ENCODE assay signal across 8 cellular contexts in the genomic region with DNA sequence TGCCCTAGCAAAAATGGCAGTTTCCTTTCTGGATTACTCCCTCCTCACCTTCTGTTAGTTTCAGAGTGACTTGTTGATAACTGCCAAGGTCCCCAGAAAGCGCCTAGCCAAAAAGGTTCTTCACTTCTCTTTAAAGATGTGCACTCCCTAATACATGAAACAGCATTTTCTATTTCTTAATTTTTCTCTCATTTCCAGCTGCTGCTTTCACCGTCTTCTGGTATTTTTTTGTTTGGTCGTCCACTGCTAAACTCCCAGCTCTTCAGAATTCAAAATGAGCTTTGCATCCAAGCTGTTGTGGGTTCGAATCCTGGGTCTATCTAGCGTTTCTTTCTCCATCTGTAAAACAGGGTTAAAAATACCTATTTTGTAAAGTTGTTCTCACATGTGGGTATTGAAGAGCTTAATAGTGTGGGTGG. TPM values are rescaled to one million over a fixed set of nuclear protein-coding genes. Genes with fewer than 3 reads are reported as not detected.
DNase-seq lines count a peak whose midpoint lies in the region; ATAC-seq, FAIRE-seq and TF ChIP-seq lines count a peak whose summit lies in the region.

No MANE protein-coding gene starts in this region.

- H3K27me3 Mint-ChIP-seq in activated naive CD4-positive, alpha-beta T cell treated with anti-CD3 and anti-CD28 coated beads, Interleukin-2, amount 10 ng/mL, durations not matched to agents 7 days and 5 days = no peaks in the 10 kb centered on the region

- TF ChIP-seq RAD21 in GM12878 (IDR thresholded peaks at IDR 0.05; ENCODE audit: insufficient read depth, low read depth, low read length) = no peak

- no peak for TF ChIP-seq POLR2A in GM12878 (IDR thresholded peaks at IDR 0.05; ENCODE audit: low read depth, low read length)
- no peak for TF ChIP-seq POLR2A in transverse colon (IDR thresholded peaks at IDR 0.05)

- no peaks in the 10 kb centered on the region for H3K9me3 Mint-ChIP-seq in activated naive CD4-positive, alpha-beta T cell treated with anti-CD3 and anti-CD28 coated beads, Interleukin-2, amount 10 ng/mL, durations not matched to agents 7 days and 5 days

- peak overlapping the region; percentile 73 for H3K4me2 ChIP-seq in GM12878 (ENCODE audit: control insufficient read depth, insufficient read depth)

- TF ChIP-seq EP300 in GM12878 (IDR thresholded peaks at IDR 0.05; ENCODE audit: borderline replicate concordance in 1 of 2, control insufficient read depth in 1 of 2, low read depth in 2 of 2, low read length in 2 of 2) (no peak), transverse colon (IDR thresholded peaks at IDR 0.05; ENCODE audit: low read depth) (no peak)

- FAIRE-seq in GM12878 (lab: Jason Lieb, UNC) = no peak

- in situ Hi-C loops in GM12878 (cut with MboI) (no loop called here), transverse colon (cut with MboI; ENCODE audit: low pct_ligation_motif_present in 1 of 4, low pct_unique_long_range_greater_than_20kb in 1 of 4, low sequenced_read_pairs in 3 of 4) (loop anchor here in 1 of 4 donors (25.0 kb wide), 1 partner anchor 331 kb away; a partner anchor contains a TSS)

- SMC1A ChIA-PET in GM12878 (lab: Charles Lee; ENCODE audit: uncharacterized antibody, unreplicated experiment) = interaction anchor here (0.8 to 3.6 kb wide), 16 partner anchors 9 to 801 kb away, joined by 3 to 27 read pairs (median 4); no protein-coding TSS in a partner anchor

- POLR2A ChIA-PET in GM12878 (lab: Charles Lee) = interaction anchor here (0.6 to 3.6 kb wide), 17 partner anchors 11 to 801 kb away, joined by 3 to 23 read pairs (median 4); a partner anchor contains a TSS

- CTCF ChIA-PET in activated naive CD4-positive, alpha-beta T cell treated with anti-CD3 and anti-CD28 coated beads, Interleukin-2, amount 10 ng/mL, durations not matched to agents 7 days and 5 days (lab: Charles Lee) = interaction anchor here (2.2 to 2.6 kb wide), 3 partner anchors 7 to 22 kb away, joined by 9 to 23 read pairs (median 14); a partner anchor contains a TSS
- CTCF ChIA-PET in GM12878 (lab: Yijun Ruan, JAX) = interaction anchor here (0.8 to 2.8 kb wide), 9 partner anchors 22 to 381 kb away, joined by 3 to 32 read pairs (median 4); no protein-coding TSS in a partner anchor

- ATAC-seq in GM12878 (no peak), lung (ENCODE audit: insufficient read depth, low FRiP score) (no peak), GM21786 (IDR thresholded peaks at IDR 0.05; ENCODE audit: unreplicated experiment) (no peak), GM21528 (IDR thresholded peaks at IDR 0.05; ENCODE audit: low FRiP score, unreplicated experiment) (no peak), HG03342 (IDR thresholded peaks at IDR 0.05; ENCODE audit: unreplicated experiment) (no peak)

- H3K4me1 Mint-ChIP-seq in activated naive CD4-positive, alpha-beta T cell treated with anti-CD3 and anti-CD28 coated beads, Interleukin-2, amount 10 ng/mL, durations not matched to agents 7 days and 5 days = peaks cover 54% of the 10 kb centered on the region

- H2AFZ ChIP-seq in GM12878 (ENCODE audit: control insufficient read depth, low read depth, low read length) = peak overlapping the region; percentile 69

- H3K27ac Mint-ChIP-seq in activated naive CD4-positive, alpha-beta T cell treated with anti-CD3 and anti-CD28 coated beads, Interleukin-2, amount 10 ng/mL, durations not matched to agents 7 days and 5 days = peak overlapping the region; percentile 97

- no peaks in the 10 kb centered on the region for H3K27me3 ChIP-seq in GM12878 (replicated peaks in 1 of 2; ENCODE audit: control insufficient read depth in 2 of 2, insufficient read depth in 2 of 2, low read length in 1 of 2)
- H3K27me3 ChIP-seq in lung (ENCODE audit: control insufficient read depth, insufficient read depth) = no peaks in the 10 kb centered on the region
- no peaks in the 10 kb centered on the region for H3K27me3 ChIP-seq in transverse colon

- H3K4me3 ChIP-seq in GM12878 (peak overlapping the region; percentile 60), lung (no peak overlapping the region), transverse colon (peak overlapping the region in 3 of 4 donors; percentile 78 to 90 (median 85))

- WGBS in GM12878 (ENCODE audit: insufficient coverage, insufficient replicate concordance, low lambda C conversion rate, missing lambda C conversion rate) = 0% methylated on average over 5 of the region's 5 CpGs
- 34 to 41% methylated on average over 5 of the region's 5 CpGs for WGBS in lung, 2 donors
- 20 to 33% methylated on average over 5 of the region's 5 CpGs for WGBS in transverse colon (ENCODE audit: low coverage in 1 of 2), 2 donors

- peak overlapping the region; percentile 90 for H3K4me3 Mint-ChIP-seq in activated naive CD4-positive, alpha-beta T cell treated with anti-CD3 and anti-CD28 coated beads, Interleukin-2, amount 10 ng/mL, durations not matched to agents 7 days and 5 days

- BruUV-seq in GM12878 (replicated peaks; lab: Mats Ljungman, UMichigan) = TSS peak; percentile 96

- no peaks in the 10 kb centered on the region for H3K4me1 ChIP-seq in GM12878 (ENCODE audit: control insufficient read depth, insufficient read depth, low read length)
- H3K4me1 ChIP-seq in lung (ENCODE audit: control insufficient read depth in 2 of 2, insufficient read depth in 2 of 2, low read length in 2 of 2) = peaks cover 0 to 10% of the 10 kb centered on the region in 2 donors
- peaks cover 0 to 32% (median 21%) of the 10 kb centered on the region in 4 donors for H3K4me1 ChIP-seq in transverse colon

- H3K36me3 ChIP-seq in GM12878 (ENCODE audit: control insufficient read depth in 2 of 2, insufficient read depth in 2 of 2, low read length in 1 of 2) (no peaks in the 10 kb centered on the region), lung (ENCODE audit: control insufficient read depth in 2 of 2, insufficient read depth in 2 of 2, low read length in 2 of 2) (no peaks in the 10 kb centered on the region), transverse colon (no peaks in the 10 kb centered on the region)

- peaks cover 34% of the 10 kb centered on the region for H3K79me2 ChIP-seq in GM12878 (ENCODE audit: control insufficient read depth, insufficient read depth, low read length)

- RAD21 ChIA-PET in GM12878 (lab: Charles Lee; ENCODE audit: unreplicated experiment) = interaction anchor here (0.6 to 4.0 kb wide), 16 partner anchors 11 to 380 kb away, joined by 3 to 29 read pairs (median 8); a partner anchor contains a TSS

- TF ChIP-seq CTCF in GM12878 (IDR thresholded peaks at IDR 0.05 in 2 of 3, conservative IDR thresholded peaks at IDR 0.05 in 1 of 3; ENCODE audit: control insufficient read depth in 2 of 3, extremely low read depth in 1 of 3, insufficient read depth in 1 of 3, low read depth in 3 of 3, low read length in 3 of 3) = no peak
- no peak for TF ChIP-seq CTCF in lung (IDR thresholded peaks at IDR 0.05; ENCODE audit: control extremely low read depth, extremely low read depth)
- no peak for TF ChIP-seq CTCF in transverse colon (IDR thresholded peaks at IDR 0.05)

- peaks cover 9% of the 10 kb centered on the region for H3K36me3 Mint-ChIP-seq in activated naive CD4-positive, alpha-beta T cell treated with anti-CD3 and anti-CD28 coated beads, Interleukin-2, amount 10 ng/mL, durations not matched to agents 7 days and 5 days

- H3K9ac ChIP-seq in GM12878 (ENCODE audit: control insufficient read depth, insufficient read depth, low read length) = peak overlapping the region; percentile 95

- intact Hi-C loops in GM12878 (cut with micrococcal nuclease; ENCODE audit: unreplicated experiment) = loop anchor here (5.0 kb wide), 2 partner anchors 341 to 361 kb away; a partner anchor contains a TSS
- intact Hi-C loops in transverse colon (cut with DNase I; ENCODE audit: low total_unique reads) = no loop called here

- DNase-seq in activated naive CD4-positive, alpha-beta T cell treated with anti-CD3 and anti-CD28 coated beads, Interleukin-2, amount 10 ng/mL, durations not matched to agents 7 days and 5 days = no peak
- no peak for DNase-seq in activated naive CD4-positive, alpha-beta T cell treated with anti-CD3 and anti-CD28 coated beads, Interleukin-2, amount 50 U/mL, for 16 hours
- DNase-seq in GM12878 (ENCODE audit: low read depth, low spot score) (no peak), lung (ENCODE audit: low spot score) (no peak), transverse colon (no peak)

- no peaks in the 10 kb centered on the region for H4K20me1 ChIP-seq in GM12878 (ENCODE audit: control insufficient read depth, insufficient read depth)

- H3K9me3 ChIP-seq in GM12878 (replicated peaks; ENCODE audit: control insufficient read depth, insufficient read depth, low read length) (no peaks in the 10 kb centered on the region), lung (ENCODE audit: control insufficient read depth in 2 of 2, insufficient read depth in 1 of 2, low read length in 1 of 2) (no peaks in the 10 kb centered on the region), transverse colon (no peaks in the 10 kb centered on the region)

- H3K27ac ChIP-seq in GM12878 (ENCODE audit: control insufficient read depth, insufficient read depth) = peak overlapping the region; percentile 97
- H3K27ac ChIP-seq in lung (ENCODE audit: low read depth in 1 of 2, low read length in 1 of 2) = peak overlapping the region; percentile 82 to 96
- H3K27ac ChIP-seq in transverse colon = peak overlapping the region; percentile 98 to 99 (median 98)

RNA-seq across cellular contexts. Expression of a gene that starts 0.4 kb away (rescaled TPM):
- 33.5 and 38.5 TPM in 2 replicates for total RNA-seq in GM12878 (2013; cell fraction: nucleolus; rRNA removed)
- total RNA-seq in GM12878 (2014; rRNA removed) = 10.2 and 11.7 TPM in 2 replicates
- 8.2 and 9.3 TPM in 2 replicates for total RNA-seq in GM12878 (2014; rRNA removed; fragmentation: Illumina TruSeq; extraction: Trizol)
- total RNA-seq in GM12878 (2021) = 23.5 and 25.9 TPM in 2 replicates
- 7.8 TPM for polyA plus RNA-seq in GM12878 (2011; ENCODE audit: low read depth)
- 14.0 and 15.1 TPM in 2 replicates for polyA plus RNA-seq in GM12878 (2011; rRNA removed)
- 27.9 and 34.5 TPM in 2 replicates for polyA plus RNA-seq in GM12878 (2011; cell fraction: cytosol; rRNA removed)
- 22.3 and 24.1 TPM in 2 replicates for polyA plus RNA-seq in GM12878 (2011; cell fraction: nucleus; rRNA removed)
- 10.0 and 13.8 TPM in 2 replicates for polyA plus RNA-seq in GM12878 (2012)
- polyA plus RNA-seq in GM12878 (2014; fragmentation: Illumina TruSeq; extraction: Trizol) = 16.0 and 17.2 TPM in 2 replicates
- 1 to 10 TPM; 1.4 to 1.7 TPM for polyA plus RNA-seq in GM12878 (2014; fragmentation: Nextera tagmentation; extraction: Ambion mirVana)
- 20.9 and 23.0 TPM in 2 replicates for polyA plus RNA-seq in GM12878 (2014; rRNA removed)
- polyA plus RNA-seq in GM12878 (2016; fragmentation: Nextera tagmentation; extraction: Ambion mirVana) = 10 to 100 TPM; 33.6 to 39.7 TPM
- 23.4 and 26.7 TPM in 2 replicates for polyA minus RNA-seq in GM12878 (2011; rRNA and poly(A)+ RNA removed)
- polyA minus RNA-seq in GM12878 (2011; cell fraction: cytosol; rRNA and poly(A)+ RNA removed) = 13.6 and 19.5 TPM in 2 replicates
- 15.5 and 29.0 TPM in 2 replicates for polyA minus RNA-seq in GM12878 (2011; cell fraction: nucleus; rRNA and poly(A)+ RNA removed)
- total RNA-seq in lung = 10 to 100 TPM; 12.6 to 26.8 TPM
- 1 to 10 TPM; 4.7 to 8.1 TPM for polyA plus RNA-seq in lung
- total RNA-seq in transverse colon = 10 to 100 TPM in 3 of 4 donors, 1 to 10 TPM in 1; 8.5 to 52.7 (median 21.3) TPM

RNA-seq across cellular contexts. Expression of a gene that starts 6.4 kb away (rescaled TPM):
- total RNA-seq in GM12878 (2013; cell fraction: nucleolus; rRNA removed) = not detected in 2 replicates
- 0.17 TPM in 1 of 2 replicates, not detected in the other for total RNA-seq in GM12878 (2014; rRNA removed)
- total RNA-seq in GM12878 (2014; rRNA removed; fragmentation: Illumina TruSeq; extraction: Trizol) = 0.09 and 0.18 TPM in 2 replicates
- 0.19 and 0.23 TPM in 2 replicates for total RNA-seq in GM12878 (2021)
- polyA plus RNA-seq in GM12878 (2011; ENCODE audit: low read depth) = not detected
- 0.03 TPM in 1 of 2 replicates, not detected in the other for polyA plus RNA-seq in GM12878 (2011; rRNA removed)
- polyA plus RNA-seq in GM12878 (2011; cell fraction: cytosol; rRNA removed) = not detected in 2 replicates
- not detected in 2 replicates for polyA plus RNA-seq in GM12878 (2011; cell fraction: nucleus; rRNA removed)
- 0.17 TPM in 1 of 2 replicates, not detected in the other for polyA plus RNA-seq in GM12878 (2012)
- polyA plus RNA-seq in GM12878 (2014; fragmentation: Illumina TruSeq; extraction: Trizol) = 0.15 and 0.19 TPM in 2 replicates
- under 1 TPM; 0.02 to 0.06 TPM for polyA plus RNA-seq in GM12878 (2014; fragmentation: Nextera tagmentation; extraction: Ambion mirVana)
- polyA plus RNA-seq in GM12878 (2014; rRNA removed) = 0.08 and 0.13 TPM in 2 replicates
- under 1 TPM in 1 of 2 experiments, not detected in 1; 0.04 TPM for polyA plus RNA-seq in GM12878 (2016; fragmentation: Nextera tagmentation; extraction: Ambion mirVana)
- polyA minus RNA-seq in GM12878 (2011; rRNA and poly(A)+ RNA removed) = not detected in 2 replicates
- not detected in 2 replicates for polyA minus RNA-seq in GM12878 (2011; cell fraction: cytosol; rRNA and poly(A)+ RNA removed)
- polyA minus RNA-seq in GM12878 (2011; cell fraction: nucleus; rRNA and poly(A)+ RNA removed) = not detected in 2 replicates
- total RNA-seq in lung = 10 to 100 TPM in 1 of 2 donors, 1 to 10 TPM in 1; 8.0 to 26.7 TPM
- 10 to 100 TPM; 12.8 to 17.8 TPM for polyA plus RNA-seq in lung
- 10 to 100 TPM in 3 of 4 donors, 1 to 10 TPM in 1; 6.6 to 25.3 (median 19.4) TPM for total RNA-seq in transverse colon

Comparison
In these comparisons a context has a peak if more than half of its experiments do, and no peak if none do; other contexts are left out.
1. RNA of a gene that starts 6.4 kb away (total RNA-seq): 8.0 to 26.7 TPM in lung and 6.6 to 25.3 TPM in transverse colon; 0.09 to 0.23 TPM in GM12878; every median in the first group is over 4 times any median in the second.
2. Peak in every context shown above with its lines, with median percentiles within 50 percentile points of each other: H3K27ac ChIP-seq.